9 cellular contexts compared by ENCODE assay signal in genomic region chr19:50415661-50416033, GRCh38. TPM values are rescaled to one million over a fixed set of nuclear protein-coding genes. Genes with fewer than 3 reads are reported as not detected.
DNase-seq lines count a peak whose midpoint lies in the region; ATAC-seq and TF ChIP-seq lines count a peak whose summit lies in the region.
"Had no signal": no experiment of that assay in that cellular context is flagged by ENCODE, and none has a peak within 500 bp of the region (broad histone marks: within the 10 kb centered on the region; RNA-seq: fewer than 3 reads in every experiment).

No MANE protein-coding gene starts in this region.

- intact Hi-C loops in spleen (cut with DNase I; ENCODE audit: low total_unique reads), result loop anchor here (10.0 kb wide), 1 partner anchor 51 kb away; the partner anchor contains the start of gene NAPSA

- no peak for TF ChIP-seq CTCF in spleen (IDR thresholded peaks at IDR 0.05 in 8 of 11, conservative IDR thresholded peaks at IDR 0.05 in 3 of 11)

- peak; percentile 52 for TF ChIP-seq POLR2A in GM19193 (IDR thresholded peaks at IDR 0.05; ENCODE audit: extremely low read depth, insufficient read depth, insufficient read length)
- peak; percentile 61; the same call in 1 of the 2 replicates for TF ChIP-seq POLR2A in Raji (IDR thresholded peaks at IDR 0.05; ENCODE audit: insufficient read depth, low read depth, low read length)
- no peak for TF ChIP-seq POLR2A in spleen (IDR thresholded peaks at IDR 0.05)

- 30 to 60% (median 38%) methylated on average over 11 to 22 of the region's 22 CpGs for WGBS in spleen, 5 donors

- H3K27ac ChIP-seq in spleen, result peak overlapping the region in 7 of 8 donors; percentile 36 to 93 (median 82)

- DNase-seq in spleen (peak; percentile 97), cerebellum (ENCODE audit: low spot score) (no peak), GOT3 (lab: John Stamatoyannopoulos, UW) (no peak), NCI-H146 treated with DMSO at 0.1 percent for 48 hours (lab: John Stamatoyannopoulos, UW; ENCODE audit: unreplicated experiment) (no peak)
- no peak for DNase-seq in stimulated activated CD4-positive, alpha-beta T cell treated with anti-CD3 and anti-CD28 coated beads, Interleukin-15, amount 100 ng/mL, for 24 hours

- H3K9me3 ChIP-seq in spleen, result no peaks in the 10 kb centered on the region
- H3K9me3 ChIP-seq: HAP-1 had no signal

- H3K4me1 ChIP-seq in spleen, result peaks cover 0 to 61% (median 35%) of the 10 kb centered on the region in 6 donors
- H3K4me1 ChIP-seq: HAP-1 had no signal

- peaks cover 0 to 22% (median 0%) of the 10 kb centered on the region in 6 donors for H3K36me3 ChIP-seq in spleen

- peak; percentile 34 for ATAC-seq in HG02981 (IDR thresholded peaks at IDR 0.05; ENCODE audit: unreplicated experiment)

- peak overlapping the region in 4 of 8 donors; percentile 13 to 62 (median 24) for H3K4me3 ChIP-seq in spleen
- H3K4me3 ChIP-seq: HAP-1 had no signal

- H3K27me3 ChIP-seq in spleen (replicated peaks in 1 of 7), result peaks cover 0 to 38% (median 9%) of the 10 kb centered on the region in 7 donors

RNA-seq across cellular contexts. Expression of gene SPIB, which starts 3.1 kb away (rescaled TPM):
- total RNA-seq in spleen (10 to 100 TPM; 22.1 to 76.6 (median 34.4) TPM), cerebellum (not detected)
- 10 to 100 TPM; 55.5 to 90.5 (median 86.1) TPM for polyA plus RNA-seq in spleen

RNA-seq across cellular contexts. Expression of gene MYBPC2, which starts 17.0 kb away (rescaled TPM):
- total RNA-seq in spleen (1 to 10 TPM in 1 of 7 donors, under 1 TPM in 4, not detected in 2; 0.28 to 1.5 (median 0.40) TPM), cerebellum (0.18 TPM)
- 1 to 10 TPM in 1 of 3 donors, under 1 TPM in 2; 0.33 to 1.7 (median 0.45) TPM for polyA plus RNA-seq in spleen

RNA-seq across cellular contexts. Expression of gene POLD1, which starts 31.5 kb away (rescaled TPM):
- total RNA-seq in spleen, result 10 to 100 TPM; 26.5 to 39.9 (median 28.2) TPM
- 10 to 100 TPM; 50.9 to 66.6 (median 66.5) TPM for polyA plus RNA-seq in spleen
- 15.6 TPM for total RNA-seq in cerebellum

RNA-seq across cellular contexts. Expression of gene NR1H2, which starts 39.4 kb away (rescaled TPM):
- 10 to 100 TPM; 59.9 to 96.0 (median 84.8) TPM for total RNA-seq in spleen
- polyA plus RNA-seq in spleen, result 10 to 100 TPM; 53.1 to 75.5 (median 55.8) TPM
- total RNA-seq in cerebellum, result 16.5 TPM

RNA-seq across cellular contexts. Expression of gene NAPSA, which starts 50.2 kb away (rescaled TPM):
- total RNA-seq in spleen (1 to 10 TPM; 1.5 to 3.4 (median 2.3) TPM), cerebellum (0.36 TPM)
- 1 to 10 TPM; 4.5 to 6.4 (median 5.0) TPM for polyA plus RNA-seq in spleen

Comparison
In these comparisons a context has a peak if more than half of its experiments do, and no peak if none do; other contexts are left out.
1. POLR2A ChIP-seq: peak in GM19193 (single experiment) and Raji (single experiment); none in spleen (0 of 3).
2. RNA of gene SPIB, which starts 3.1 kb away (total RNA-seq): 22.1 to 76.6 TPM in spleen; not detected in cerebellum (single experiment); every median in the first group is over 10 times any median in the second.